In genomic region chr22:11067286-11067871, GRCh38 we compare ENCODE assay signal across 8 cellular contexts.
DNase-seq lines count a peak whose midpoint lies in the region; ATAC-seq, FAIRE-seq and TF ChIP-seq lines count a peak whose summit lies in the region.
"Not testable (repeated sequence)": the region's sequence is repeated elsewhere in the genome, so short reads cannot be mapped to it uniquely, and the experiment has no call there.

No MANE protein-coding gene starts in this region.

- H3K4me1 ChIP-seq in RWPE2 (ENCODE audit: insufficient read depth, poor library complexity, severe bottlenecking); kidney (ENCODE audit: control insufficient read depth in 1 of 2, insufficient read depth in 1 of 2, low read depth in 1 of 2, low read length in 2 of 2); sigmoid colon; aorta (ENCODE audit: control insufficient read depth in 1 of 2, insufficient read depth in 2 of 2, low read length in 2 of 2): not testable (repeated sequence)

- WGBS in sigmoid colon, 2 donors, result 73 to 78% methylated on average over 13 of the region's 13 CpGs
- WGBS in aorta, 2 donors, result 67 to 71% methylated on average over 13 of the region's 13 CpGs

- H3K27me3 ChIP-seq in RWPE2 (ENCODE audit: insufficient read depth, poor library complexity, severe bottlenecking); sigmoid colon; aorta (ENCODE audit: control insufficient read depth in 1 of 2, insufficient read depth in 2 of 2, low read length in 1 of 2): not testable (repeated sequence)

- in situ Hi-C loops in GM13976 (cut with MboI; ENCODE audit: low sequenced_read_pairs, unreplicated experiment), result not testable (repeated sequence)

- peak; percentile 44 for DNase-seq in GM13976 (ENCODE audit: low spot score)
- DNase-seq in RWPE2 (ENCODE audit: low spot score), result peak; percentile 83
- peak; percentile 83 for DNase-seq in coronary artery (ENCODE audit: low spot score)
- peak; percentile 69 for DNase-seq in Right ventricle myocardium inferior (ENCODE audit: missing footprints)
- DNase-seq in kidney, result peak; percentile 80
- peak; percentile 91 for DNase-seq in mesenteric fat pad (ENCODE audit: low spot score)
- DNase-seq in sigmoid colon, result peak; percentile 74
- peak in 1 of 2 donors; percentile 79 for DNase-seq in aorta

- intact Hi-C loops in Right ventricle myocardium inferior (cut with DNase I); kidney (cut with DNase I); sigmoid colon (cut with DNase I); aorta (cut with DNase I): not testable (repeated sequence)

- TF ChIP-seq POLR2A in sigmoid colon (IDR thresholded peaks at IDR 0.05), result not testable (repeated sequence)

- not testable (repeated sequence) for H3K9ac ChIP-seq in kidney (ENCODE audit: low read length in 2 of 2)

- H3K4me3 ChIP-seq in RWPE2 (ENCODE audit: severe bottlenecking); coronary artery; kidney (ENCODE audit: low read length in 2 of 2); sigmoid colon; aorta (ENCODE audit: low read length in 2 of 2): not testable (repeated sequence)

- TF ChIP-seq EP300 in sigmoid colon (IDR thresholded peaks at IDR 0.05), result not testable (repeated sequence)

- H3K9me3 ChIP-seq in RWPE2 (ENCODE audit: severe bottlenecking); aorta (ENCODE audit: control insufficient read depth, low read length): not testable (repeated sequence)
- peaks cover 0 to 13% of the 10 kb centered on the region in 2 donors for H3K9me3 ChIP-seq in kidney (ENCODE audit: control insufficient read depth in 1 of 2, low read length in 2 of 2)
- peaks cover 0 to 14% (median 4%) of the 10 kb centered on the region in 4 donors for H3K9me3 ChIP-seq in sigmoid colon

- ATAC-seq in RWPE2 (ENCODE audit: low read depth), result not testable (repeated sequence)
- ATAC-seq in Right ventricle myocardium inferior (peak; percentile 20), aorta (ENCODE audit: low FRiP score) (peak; percentile 57)

- H3K36me3 ChIP-seq in RWPE2 (ENCODE audit: low read depth); kidney (ENCODE audit: control insufficient read depth in 1 of 2, insufficient read depth in 2 of 2, low read length in 2 of 2); sigmoid colon; aorta (ENCODE audit: control insufficient read depth in 1 of 2, insufficient read depth in 2 of 2, low read length in 1 of 2): not testable (repeated sequence)

- not testable (repeated sequence) for FAIRE-seq in kidney (lab: Jason Lieb, UNC)

- TF ChIP-seq CTCF in GM13976 (IDR thresholded peaks at IDR 0.05; ENCODE audit: borderline replicate concordance, control extremely low read depth, extremely low read depth, insufficient read depth, missing control alignments); RWPE2 (IDR thresholded peaks at IDR 0.05; ENCODE audit: poor library complexity, severe bottlenecking); coronary artery (IDR thresholded peaks at IDR 0.05); kidney (IDR thresholded peaks at IDR 0.05; ENCODE audit: borderline replicate concordance, extremely low read depth, insufficient read depth); sigmoid colon (IDR thresholded peaks at IDR 0.05): not testable (repeated sequence)

- not testable (repeated sequence) for H3K27ac ChIP-seq in RWPE2 (ENCODE audit: poor library complexity, severe bottlenecking); coronary artery; kidney (ENCODE audit: low read depth in 2 of 2, low read length in 2 of 2); sigmoid colon; aorta (ENCODE audit: low read depth in 1 of 2, low read length in 2 of 2)
